In the genomic region with DNA sequence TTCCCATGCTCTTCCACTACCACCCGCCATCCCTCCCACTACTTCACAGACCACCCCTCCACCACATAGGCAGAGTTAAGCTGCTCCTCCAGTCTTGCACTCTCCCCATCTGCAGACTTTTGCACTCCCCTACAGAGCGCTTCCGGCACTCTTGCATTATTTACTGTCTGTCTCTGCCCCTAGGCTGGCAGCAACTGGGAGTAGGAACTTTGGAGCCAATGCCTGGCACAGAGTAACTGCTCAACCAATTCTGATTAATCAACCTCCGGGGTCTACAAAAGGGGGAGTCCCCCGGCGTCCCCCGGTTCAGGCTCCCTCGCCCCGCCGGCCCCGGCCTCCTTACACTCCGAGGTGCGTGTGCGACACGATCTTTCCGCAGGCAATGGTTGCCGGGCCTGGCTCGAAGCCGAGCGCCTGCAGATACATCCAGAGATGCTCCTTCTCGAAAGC, we compare ENCODE assay signal across 8 cellular contexts. TPM values are rescaled to one million over a fixed set of nuclear protein-coding genes. Genes with fewer than 3 reads are reported as not detected.
DNase-seq lines count a peak whose midpoint lies in the region; ATAC-seq and TF ChIP-seq lines count a peak whose summit lies in the region.

No MANE protein-coding gene starts in this region.

- no peaks in the 10 kb centered on the region for H3K36me3 ChIP-seq in osteoblast (ENCODE audit: insufficient read depth, low read length)

- peaks cover 10% of the 10 kb centered on the region for H3K4me1 ChIP-seq in osteoblast (ENCODE audit: insufficient read depth, low read length)

- H3K4me3 ChIP-seq in foreskin fibroblast (ENCODE audit: low read depth in 1 of 2, low read length in 2 of 2) (peak overlapping the region; percentile 73 to 89), osteoblast (ENCODE audit: insufficient read depth, low read length) (peak overlapping the region; percentile 84)

- H3K27ac ChIP-seq in osteoblast (ENCODE audit: low read depth, low read length), result peak overlapping the region; percentile 18

- peak overlapping the region; percentile 92 for H2AFZ ChIP-seq in osteoblast (ENCODE audit: low read length)

- H3K79me2 ChIP-seq in osteoblast (ENCODE audit: insufficient read depth, low read length), result peaks cover 51% of the 10 kb centered on the region

- H3K9me3 ChIP-seq in osteoblast (ENCODE audit: low read depth, low read length), result no peaks in the 10 kb centered on the region

- peak overlapping the region; percentile 79 for H3K4me2 ChIP-seq in osteoblast (ENCODE audit: insufficient read depth, low read length)

- no peaks in the 10 kb centered on the region for H3K27me3 ChIP-seq in osteoblast (ENCODE audit: insufficient read depth, low read length)

- no peaks in the 10 kb centered on the region for H4K20me1 ChIP-seq in osteoblast (ENCODE audit: insufficient read depth, low read length)

- DNase-seq in activated T-cell treated with anti-CD3 and anti-CD28 coated beads for 24 hours (ENCODE audit: low read depth) (peak; percentile 1), activated T-cell treated with anti-CD3 and anti-CD28 coated beads for 4 hours (no peak), NCI-H82 (lab: John Stamatoyannopoulos, UW) (peak; percentile 70), foreskin fibroblast (peak in 1 of 2 donors; percentile 44), osteoblast (ENCODE audit: insufficient read length, low spot score, missing footprints) (peak; percentile 66), OCI-M2 (lab: John Stamatoyannopoulos, UW; ENCODE audit: unreplicated experiment) (no peak)
- peak; percentile 11 to 13 for DNase-seq in activated T-helper 1 cell treated with anti-CD3 and anti-CD28 coated beads, Interleukin-2, amount 50 U/mL, for 16 hours (ENCODE audit: low read depth in 1 of 2, low spot score in 1 of 2)

- ATAC-seq in HG02884 (IDR thresholded peaks at IDR 0.05; ENCODE audit: unreplicated experiment), result peak; percentile 28

- TF ChIP-seq CTCF in foreskin fibroblast (IDR thresholded peaks at IDR 0.05; ENCODE audit: low read depth, low read length) (no peak), osteoblast (IDR thresholded peaks at IDR 0.05; ENCODE audit: extremely low read depth, low read depth, low read length) (no peak)

RNA-seq across cellular contexts. Expression of a gene that starts 0.5 kb away (rescaled TPM):
- total RNA-seq in osteoblast, result 14.5 and 16.2 TPM in 2 replicates

RNA-seq across cellular contexts. Expression of a gene that starts 25.1 kb away (rescaled TPM):
- 113 and 143 TPM in 2 replicates for total RNA-seq in osteoblast

RNA-seq across cellular contexts. Expression of a gene that starts 53.0 kb away (rescaled TPM):
- total RNA-seq in osteoblast, result 54.6 and 59.5 TPM in 2 replicates

Comparison
In these comparisons a context has a peak if more than half of its experiments do, and no peak if none do; other contexts are left out.
1. DNase-seq: peak in activated T-cell treated with anti-CD3 and anti-CD28 coated beads for 24 hours (single experiment), NCI-H82 (single experiment), activated T-helper 1 cell treated with anti-CD3 and anti-CD28 coated beads, Interleukin-2, amount 50 U/mL, for 16 hours (2 of 2) and osteoblast (single experiment); none in activated T-cell treated with anti-CD3 and anti-CD28 coated beads for 4 hours (single experiment) and OCI-M2 (single experiment).